ENCODE assay signal across 1 cellular context in the genomic region with DNA sequence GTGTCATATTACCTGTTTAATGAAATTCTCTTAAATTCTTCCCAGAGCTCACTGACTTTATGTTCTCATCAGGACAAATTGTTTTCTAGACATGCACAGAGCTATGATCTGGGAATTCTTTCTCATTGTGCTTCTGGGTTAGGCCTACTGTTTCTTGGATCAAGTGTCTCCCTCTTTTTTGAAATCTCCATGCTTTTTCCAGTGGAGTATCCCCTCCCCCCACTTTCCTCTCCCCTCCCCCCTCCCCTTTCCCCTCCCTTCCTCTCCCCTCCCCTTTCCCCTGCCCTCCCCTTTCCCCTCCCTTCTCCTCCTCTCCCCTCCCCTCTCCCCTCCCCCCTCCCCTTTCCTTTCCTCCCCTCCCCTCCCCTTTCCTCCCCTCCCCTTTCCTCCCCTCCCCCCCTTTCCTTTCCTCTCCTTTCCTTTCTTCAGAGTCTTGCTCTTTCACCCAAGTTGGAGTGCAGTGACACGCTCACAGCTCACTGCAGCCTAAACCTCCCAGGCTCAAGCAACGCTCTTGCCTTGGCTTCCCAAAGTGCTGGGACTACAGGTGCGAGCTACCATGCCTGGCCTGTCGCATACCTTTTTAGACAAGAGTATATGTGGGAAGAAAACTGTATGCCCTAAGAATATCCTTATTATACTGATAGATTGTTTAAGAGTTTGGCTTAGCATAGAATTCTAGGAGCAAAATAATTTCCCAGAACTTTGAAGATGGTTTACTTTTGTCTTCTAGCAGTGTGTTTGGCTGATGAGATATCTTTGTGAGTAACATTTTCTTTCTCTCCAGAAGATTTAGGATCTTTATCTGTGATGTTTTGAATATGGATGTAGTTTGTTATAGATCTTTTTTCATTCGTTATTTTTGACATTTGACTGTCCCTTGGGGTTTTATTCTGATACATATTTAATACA.
TF ChIP-seq lines count a peak whose summit lies in the region.

No MANE protein-coding gene starts in this region.

TF ChIP-seq in WTC11, 78 proteins besides CTCF, POLR2A, EP300 and RAD21 (continued from another document):
- TF ChIP-seq, protein P1, sequence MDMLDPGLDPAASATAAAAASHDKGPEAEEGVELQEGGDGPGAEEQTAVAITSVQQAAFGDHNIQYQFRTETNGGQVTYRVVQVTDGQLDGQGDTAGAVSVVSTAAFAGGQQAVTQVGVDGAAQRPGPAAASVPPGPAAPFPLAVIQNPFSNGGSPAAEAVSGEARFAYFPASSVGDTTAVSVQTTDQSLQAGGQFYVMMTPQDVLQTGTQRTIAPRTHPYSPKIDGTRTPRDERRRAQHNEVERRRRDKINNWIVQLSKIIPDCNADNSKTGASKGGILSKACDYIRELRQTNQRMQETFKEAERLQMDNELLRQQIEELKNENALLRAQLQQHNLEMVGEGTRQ (CRISPR knock-in tag; IDR thresholded peaks at IDR 0.05): no peak
- TF ChIP-seq GRHL2 (CRISPR knock-in tag; IDR thresholded peaks at IDR 0.05; ENCODE audit: insufficient replicate concordance, severe bottlenecking): no peak
- no peak for TF ChIP-seq MXD4 (CRISPR knock-in tag; IDR thresholded peaks at IDR 0.05; ENCODE audit: borderline replicate concordance)
- no peak for TF ChIP-seq NFE2L1 (CRISPR knock-in tag; IDR thresholded peaks at IDR 0.05)
- no peak for TF ChIP-seq RORB (CRISPR knock-in tag; IDR thresholded peaks at IDR 0.05)
- no peak for TF ChIP-seq ZNF396 (CRISPR knock-in tag; IDR thresholded peaks at IDR 0.05; ENCODE audit: borderline replicate concordance)
- TF ChIP-seq TEAD4 (CRISPR knock-in tag; IDR thresholded peaks at IDR 0.05): no peak
- TF ChIP-seq, protein P2, sequence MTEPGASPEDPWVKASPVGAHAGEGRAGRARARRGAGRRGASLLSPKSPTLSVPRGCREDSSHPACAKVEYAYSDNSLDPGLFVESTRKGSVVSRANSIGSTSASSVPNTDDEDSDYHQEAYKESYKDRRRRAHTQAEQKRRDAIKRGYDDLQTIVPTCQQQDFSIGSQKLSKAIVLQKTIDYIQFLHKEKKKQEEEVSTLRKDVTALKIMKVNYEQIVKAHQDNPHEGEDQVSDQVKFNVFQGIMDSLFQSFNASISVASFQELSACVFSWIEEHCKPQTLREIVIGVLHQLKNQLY (CRISPR knock-in tag; IDR thresholded peaks at IDR 0.05): no peak
- TF ChIP-seq, protein P3, sequence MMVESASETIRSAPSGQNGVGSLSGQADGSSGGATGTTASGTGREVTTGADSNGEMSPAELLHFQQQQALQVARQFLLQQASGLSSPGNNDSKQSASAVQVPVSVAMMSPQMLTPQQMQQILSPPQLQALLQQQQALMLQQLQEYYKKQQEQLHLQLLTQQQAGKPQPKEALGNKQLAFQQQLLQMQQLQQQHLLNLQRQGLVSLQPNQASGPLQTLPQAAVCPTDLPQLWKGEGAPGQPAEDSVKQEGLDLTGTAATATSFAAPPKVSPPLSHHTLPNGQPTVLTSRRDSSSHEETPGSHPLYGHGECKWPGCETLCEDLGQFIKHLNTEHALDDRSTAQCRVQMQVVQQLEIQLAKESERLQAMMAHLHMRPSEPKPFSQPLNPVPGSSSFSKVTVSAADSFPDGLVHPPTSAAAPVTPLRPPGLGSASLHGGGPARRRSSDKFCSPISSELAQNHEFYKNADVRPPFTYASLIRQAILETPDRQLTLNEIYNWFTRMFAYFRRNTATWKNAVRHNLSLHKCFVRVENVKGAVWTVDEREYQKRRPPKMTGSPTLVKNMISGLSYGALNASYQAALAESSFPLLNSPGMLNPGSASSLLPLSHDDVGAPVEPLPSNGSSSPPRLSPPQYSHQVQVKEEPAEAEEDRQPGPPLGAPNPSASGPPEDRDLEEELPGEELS (CRISPR knock-in tag; IDR thresholded peaks at IDR 0.05): no peak
- no peak for TF ChIP-seq ESRRA (CRISPR knock-in tag; IDR thresholded peaks at IDR 0.05; ENCODE audit: borderline replicate concordance)
- no peak for TF ChIP-seq ZNF317 (CRISPR knock-in tag; IDR thresholded peaks at IDR 0.05; ENCODE audit: borderline replicate concordance, low read depth)
